Comparison of ENCODE assay signal across 20 cellular contexts in the genomic region with DNA sequence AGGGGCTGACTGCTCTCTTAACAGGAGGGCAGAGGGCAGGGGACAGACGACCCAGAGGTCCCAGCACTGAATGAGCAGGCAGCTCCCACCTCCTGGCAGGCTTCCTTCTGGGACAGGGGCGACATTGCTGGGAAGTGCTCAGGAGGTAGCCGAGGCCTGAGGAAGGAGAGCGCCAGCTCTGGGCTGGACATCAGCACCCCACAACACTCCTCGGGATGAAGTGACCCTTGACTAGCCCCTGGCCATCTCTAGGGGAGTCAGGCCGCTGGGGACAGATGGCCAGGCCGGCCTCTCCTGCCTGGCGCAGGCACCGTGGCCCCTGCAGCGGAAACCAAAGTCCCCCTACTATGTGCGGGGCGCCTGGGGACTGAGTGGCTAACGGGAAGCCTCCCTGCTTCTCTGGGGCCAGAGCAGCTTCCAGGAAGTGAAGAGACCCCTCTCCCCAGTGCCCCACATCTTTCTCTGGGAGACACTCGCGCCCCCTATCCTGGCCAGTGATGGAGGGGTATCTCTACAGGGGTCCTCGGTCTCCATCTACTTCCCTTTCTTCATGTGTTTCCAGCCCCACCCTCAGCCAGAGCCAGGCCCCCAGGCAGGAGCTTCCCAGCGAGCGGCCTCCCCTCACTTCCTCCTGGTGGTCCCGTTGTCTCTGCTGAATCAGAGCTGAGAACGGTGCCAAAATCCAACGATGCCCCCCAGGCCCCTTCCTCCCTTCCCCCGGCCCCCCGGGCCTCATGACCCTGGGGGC. TPM values are rescaled to one million over a fixed set of nuclear protein-coding genes. Genes with fewer than 3 reads are reported as not detected.
DNase-seq lines count a peak whose midpoint lies in the region; ATAC-seq and TF ChIP-seq lines count a peak whose summit lies in the region.
"Had no signal": no experiment of that assay in that cellular context is flagged by ENCODE, and none has a peak within 500 bp of the region (broad histone marks: within the 10 kb centered on the region; RNA-seq: fewer than 3 reads in every experiment).

No MANE protein-coding gene starts in this region.

- intact Hi-C loops in natural killer cell (cut with micrococcal nuclease): no loop called here

- H3K27me3 Mint-ChIP-seq in natural killer cell (ENCODE audit: low read depth in 2 of 2): peaks cover 9 to 21% of the 10 kb centered on the region in 2 donors
- H3K27me3 Mint-ChIP-seq in natural killer cell treated with Interleukin-12 subunit alpha and Interleukin-12 subunit beta and Interleukin-15 and Interleukin-18, amount 100 ng/mL, for 72 hours: peaks cover 0 to 5% of the 10 kb centered on the region in 2 donors
- H3K27me3 Mint-ChIP-seq in endothelial cell (ENCODE audit: unreplicated experiment): peaks cover 23% of the 10 kb centered on the region

- TF ChIP-seq CTCF in natural killer cell (IDR thresholded peaks at IDR 0.05): no peak
- no peak for TF ChIP-seq CTCF in RWPE2 (IDR thresholded peaks at IDR 0.05; ENCODE audit: poor library complexity, severe bottlenecking)
- TF ChIP-seq CTCF in endothelial cell (IDR thresholded peaks at IDR 0.05; ENCODE audit: unreplicated experiment): no peak

- no peaks in the 10 kb centered on the region for H3K9me3 Mint-ChIP-seq in natural killer cell
- H3K9me3 Mint-ChIP-seq in natural killer cell treated with Interleukin-12 subunit alpha and Interleukin-12 subunit beta and Interleukin-15 and Interleukin-18, amount 100 ng/mL, for 72 hours: no peaks in the 10 kb centered on the region
- H3K9me3 Mint-ChIP-seq in endothelial cell (ENCODE audit: unreplicated experiment): no peaks in the 10 kb centered on the region

- H3K27me3 ChIP-seq in RWPE2 (ENCODE audit: insufficient read depth, poor library complexity, severe bottlenecking) (no peaks in the 10 kb centered on the region), iPS-15b (ENCODE audit: control insufficient read depth, insufficient read depth, low read length) (peaks cover 54% of the 10 kb centered on the region)

- H3K9ac ChIP-seq in iPS-15b (ENCODE audit: low read depth, low read length): no peak overlapping the region

- H3K4me1 Mint-ChIP-seq in natural killer cell (peaks cover 0 to 14% of the 10 kb centered on the region in 2 donors), endothelial cell (ENCODE audit: unreplicated experiment) (peaks cover 8% of the 10 kb centered on the region)
- peaks cover 0 to 5% of the 10 kb centered on the region in 2 donors for H3K4me1 Mint-ChIP-seq in natural killer cell treated with Interleukin-12 subunit alpha and Interleukin-12 subunit beta and Interleukin-15 and Interleukin-18, amount 100 ng/mL, for 72 hours (ENCODE audit: low read depth in 2 of 2)

- no peak overlapping the region for H3K4me3 ChIP-seq in RWPE2 (ENCODE audit: severe bottlenecking)
- H3K4me3 ChIP-seq in iPS-15b (ENCODE audit: low read depth, low read length): peak overlapping the region; percentile 60

- no peak for ATAC-seq in natural killer cell
- ATAC-seq in natural killer cell treated with Interleukin-12 subunit alpha and Interleukin-12 subunit beta and Interleukin-15 and Interleukin-18, amount 100 ng/mL, for 72 hours: no peak
- ATAC-seq in RWPE2 (ENCODE audit: low read depth): no peak
- no peak for ATAC-seq in HG03175 (IDR thresholded peaks at IDR 0.05; ENCODE audit: unreplicated experiment)
- ATAC-seq: Panc1 had no signal

- H3K9me3 ChIP-seq in RWPE2 (ENCODE audit: severe bottlenecking): no peaks in the 10 kb centered on the region
- H3K9me3 ChIP-seq in iPS-15b (ENCODE audit: control insufficient read depth, insufficient read depth, low read length): no peaks in the 10 kb centered on the region

- H3K36me3 ChIP-seq in RWPE2 (ENCODE audit: low read depth) (no peaks in the 10 kb centered on the region), iPS-15b (ENCODE audit: control insufficient read depth, insufficient read depth, low read length) (no peaks in the 10 kb centered on the region)

- H3K4me1 ChIP-seq in RWPE2 (ENCODE audit: insufficient read depth, poor library complexity, severe bottlenecking): no peaks in the 10 kb centered on the region
- peaks cover 11% of the 10 kb centered on the region for H3K4me1 ChIP-seq in iPS-15b (ENCODE audit: control insufficient read depth, insufficient read depth, low read length)

- peak overlapping the region; percentile 35 for H3K4me3 Mint-ChIP-seq in natural killer cell
- H3K4me3 Mint-ChIP-seq in natural killer cell treated with Interleukin-12 subunit alpha and Interleukin-12 subunit beta and Interleukin-15 and Interleukin-18, amount 100 ng/mL, for 72 hours: no peak overlapping the region
- no peak overlapping the region for H3K4me3 Mint-ChIP-seq in endothelial cell (ENCODE audit: unreplicated experiment)

- no peaks in the 10 kb centered on the region for H3K36me3 Mint-ChIP-seq in natural killer cell
- no peaks in the 10 kb centered on the region for H3K36me3 Mint-ChIP-seq in natural killer cell treated with Interleukin-12 subunit alpha and Interleukin-12 subunit beta and Interleukin-15 and Interleukin-18, amount 100 ng/mL, for 72 hours
- no peaks in the 10 kb centered on the region for H3K36me3 Mint-ChIP-seq in endothelial cell (ENCODE audit: low read depth, unreplicated experiment)

- no peak overlapping the region for H3K27ac Mint-ChIP-seq in natural killer cell
- H3K27ac Mint-ChIP-seq in natural killer cell treated with Interleukin-12 subunit alpha and Interleukin-12 subunit beta and Interleukin-15 and Interleukin-18, amount 100 ng/mL, for 72 hours: no peak overlapping the region
- no peak overlapping the region for H3K27ac Mint-ChIP-seq in endothelial cell (ENCODE audit: unreplicated experiment)

- no peak overlapping the region for H3K27ac ChIP-seq in RWPE2 (ENCODE audit: poor library complexity, severe bottlenecking)

- DNase-seq in natural killer cell (no peak), RWPE2 (ENCODE audit: low spot score) (peak; percentile 45), endothelial cell (ENCODE audit: low spot score) (no peak), AG08395 (ENCODE audit: low spot score) (no peak)
- no peak for DNase-seq in natural killer cell treated with Interleukin-12 subunit alpha and Interleukin-12 subunit beta and Interleukin-15 and Interleukin-18, amount 100 ng/mL, for 72 hours (ENCODE audit: low spot score)
- DNase-seq: ACHN, C1 segment of cervical spinal cord, COR-L47, DMS153, EL, IMR-90, NCI-H1930, NCI-H2171, NCI-H446 treated with DMSO at 0.1 percent for 48 hours, NCI-H774, Right ventricle myocardium superior had no signal

RNA-seq across cellular contexts. Expression of gene PRR36, which starts 10.0 kb away (rescaled TPM):
- total RNA-seq in natural killer cell (under 1 TPM; 0.11 to 0.13 (median 0.12) TPM), endothelial cell (ENCODE audit: unreplicated experiment) (0.23 TPM)
- total RNA-seq in natural killer cell treated with Interleukin-12 subunit alpha and Interleukin-12 subunit beta and Interleukin-15 and Interleukin-18, amount 100 ng/mL, for 72 hours: not detected
- total RNA-seq: IMR-90, LHCN-M2 had no signal

RNA-seq across cellular contexts. Expression of gene LRRC8E, which starts 24.2 kb away (rescaled TPM):
- total RNA-seq in natural killer cell: not detected
- total RNA-seq in natural killer cell treated with Interleukin-12 subunit alpha and Interleukin-12 subunit beta and Interleukin-15 and Interleukin-18, amount 100 ng/mL, for 72 hours: not detected
- 0.08 TPM for total RNA-seq in endothelial cell (ENCODE audit: unreplicated experiment)

RNA-seq across cellular contexts. Expression of gene EVI5L, which starts 34.1 kb away (rescaled TPM):
- total RNA-seq in natural killer cell (10 to 100 TPM in 2 of 3 donors, 1 to 10 TPM in 1; 9.6 to 13.5 (median 11.3) TPM), endothelial cell (ENCODE audit: unreplicated experiment) (20.4 TPM)
- total RNA-seq in natural killer cell treated with Interleukin-12 subunit alpha and Interleukin-12 subunit beta and Interleukin-15 and Interleukin-18, amount 100 ng/mL, for 72 hours: 10 to 100 TPM in 1 of 2 donors, 1 to 10 TPM in 1; 7.8 to 11.5 TPM

RNA-seq across cellular contexts. Expression of gene MAP2K7, which starts 39.5 kb away (rescaled TPM):
- total RNA-seq in natural killer cell (100 to 1,000 TPM; 131 to 218 (median 159) TPM), endothelial cell (ENCODE audit: unreplicated experiment) (31.1 TPM)
- total RNA-seq in natural killer cell treated with Interleukin-12 subunit alpha and Interleukin-12 subunit beta and Interleukin-15 and Interleukin-18, amount 100 ng/mL, for 72 hours: 10 to 100 TPM; 45.2 to 47.1 TPM

RNA-seq across cellular contexts. Expression of gene TGFBR3L, which starts 50.5 kb away (rescaled TPM):
- total RNA-seq in natural killer cell (1 to 10 TPM; 3.5 to 4.6 (median 4.4) TPM), endothelial cell (ENCODE audit: unreplicated experiment) (not detected)
- 1 to 10 TPM; 4.7 to 5.6 TPM for total RNA-seq in natural killer cell treated with Interleukin-12 subunit alpha and Interleukin-12 subunit beta and Interleukin-15 and Interleukin-18, amount 100 ng/mL, for 72 hours
- total RNA-seq: IMR-90 had no signal
